Comparison of ENCODE assay signal across 27 cellular contexts in genomic region chr19:4986471-4986888, GRCh38. TPM values are rescaled to one million over a fixed set of nuclear protein-coding genes. Genes with fewer than 3 reads are reported as not detected.
A peak's percentile ranks its signal among the peaks of the same experiment; 100 is the strongest.
DNase-seq lines count a peak whose midpoint lies in the region; ATAC-seq, FAIRE-seq and TF ChIP-seq lines count a peak whose summit lies in the region.
"Had no signal": no experiment of that assay in that cellular context is flagged by ENCODE, and none has a peak within 500 bp of the region (broad histone marks: within the 10 kb centered on the region; RNA-seq: fewer than 3 reads in every experiment).

No MANE protein-coding gene starts in this region.

- no peak overlapping the region for H4K8ac ChIP-seq in neuronal stem cell (ENCODE audit: low read depth, low read length)

- TF ChIP-seq EP300 in tibial nerve (IDR thresholded peaks at IDR 0.05), result no peak

- H3K4ac ChIP-seq in neuronal stem cell (ENCODE audit: low read length), result no peak overlapping the region

- no peak for FAIRE-seq in astrocyte (lab: Jason Lieb, UNC)
- FAIRE-seq: colon, urothelium cell line had no signal

- no peak overlapping the region for H2BK120ac ChIP-seq in neuronal stem cell (ENCODE audit: low read depth, low read length)

- peaks cover 0 to 46% (median 10%) of the 10 kb centered on the region in 11 experiments; a peak in 16 of 22 replicates for H3K36me3 ChIP-seq in BLaER1 treated with 17β-estradiol and CSF1 and Interleukin-3, amounts not matched to agents 10 nM and 100 nM
- H3K36me3 ChIP-seq in astrocyte (ENCODE audit: insufficient read depth, low read length), result no peaks in the 10 kb centered on the region
- peaks cover 0 to 2% of the 10 kb centered on the region in 2 donors for H3K36me3 ChIP-seq in neuronal stem cell (replicated peaks in 1 of 2; ENCODE audit: control insufficient read depth in 2 of 2, insufficient read depth in 2 of 2, low read length in 2 of 2)
- H3K36me3 ChIP-seq in tibial nerve, result peaks cover 0 to 8% (median 0%) of the 10 kb centered on the region in 3 donors
- H3K36me3 ChIP-seq: brain microvascular endothelial cell, Peyer's patch had no signal

- peaks cover 95 to 100% (median 100%) of the 10 kb centered on the region in 11 experiments for H4K20me1 ChIP-seq in BLaER1 treated with 17β-estradiol and CSF1 and Interleukin-3, amounts not matched to agents 10 nM and 100 nM
- H4K20me1 ChIP-seq in astrocyte (ENCODE audit: insufficient read depth, low read length), result peaks cover 88% of the 10 kb centered on the region

- no peak overlapping the region for H4K91ac ChIP-seq in neuronal stem cell (ENCODE audit: low read depth, low read length, poor library complexity)

- H3K36me3 Mint-ChIP-seq in astrocyte (ENCODE audit: low read depth, unreplicated experiment), result peaks cover 1% of the 10 kb centered on the region
- peaks cover 3% of the 10 kb centered on the region for H3K36me3 Mint-ChIP-seq in osteocyte (ENCODE audit: unreplicated experiment)
- H3K36me3 Mint-ChIP-seq: immature natural killer cell had no signal

- H3K9me3 ChIP-seq in BLaER1 treated with 17β-estradiol and CSF1 and Interleukin-3, amounts not matched to agents 10 nM and 100 nM (replicated peaks in 1 of 11), result peaks cover 0 to 3% (median 0%) of the 10 kb centered on the region in 11 experiments; a peak in 3 of 22 replicates
- H3K9me3 ChIP-seq in astrocyte (ENCODE audit: insufficient read depth, low read depth, low read length), result no peaks in the 10 kb centered on the region
- peaks cover 1 to 3% of the 10 kb centered on the region in 2 donors for H3K9me3 ChIP-seq in neuronal stem cell (replicated peaks in 1 of 2; ENCODE audit: control insufficient read depth in 2 of 2, insufficient read depth in 1 of 2, low read depth in 1 of 2, low read length in 2 of 2)
- no peaks in the 10 kb centered on the region for H3K9me3 ChIP-seq in tibial nerve
- H3K9me3 ChIP-seq: Peyer's patch, psoas muscle had no signal

- H3K18ac ChIP-seq in neuronal stem cell (ENCODE audit: low read length), result peak overlapping the region; percentile 44

- no peak for ATAC-seq in GM19035 (IDR thresholded peaks at IDR 0.05; ENCODE audit: unreplicated experiment)
- ATAC-seq: activated CD4-positive, CD25-positive, alpha-beta regulatory T cell treated with anti-CD3 and anti-CD28 coated beads, Interleukin-2, amount 50 U/mL, for 24 hours; activated CD8-positive, alpha-beta T cell treated with anti-CD3 and anti-CD28 coated beads, Interleukin-2, amount 10 ng/mL, durations not matched to agents 7 days and 5 days; psoas muscle had no signal

- H3K4me1 Mint-ChIP-seq in astrocyte (ENCODE audit: low read depth, unreplicated experiment), result peaks cover 39% of the 10 kb centered on the region
- peaks cover 46% of the 10 kb centered on the region for H3K4me1 Mint-ChIP-seq in osteocyte (ENCODE audit: unreplicated experiment)

- peak overlapping the region; percentile 73 for H2BK12ac ChIP-seq in neuronal stem cell (ENCODE audit: low read length)

- no peak for TF ChIP-seq CTCF in astrocyte (IDR thresholded peaks at IDR 0.05; ENCODE audit: insufficient read depth, low read depth, low read length)
- no peak for TF ChIP-seq CTCF in tibial nerve (IDR thresholded peaks at IDR 0.05)
- TF ChIP-seq CTCF in osteocyte (IDR thresholded peaks at IDR 0.05), result no peak

- no peak overlapping the region for H2BK15ac ChIP-seq in neuronal stem cell (ENCODE audit: low read length)

- peak overlapping the region; percentile 31 for H3K14ac ChIP-seq in neuronal stem cell (ENCODE audit: low read length)

- H3K23ac ChIP-seq in neuronal stem cell (ENCODE audit: low read depth, low read length, poor library complexity), result peak overlapping the region; percentile 91

- H3K79me2 ChIP-seq in astrocyte (ENCODE audit: insufficient read depth, low read length), result peaks cover 93% of the 10 kb centered on the region

- H2AFZ ChIP-seq in astrocyte (ENCODE audit: low read depth, low read length) (no peak overlapping the region), neuronal stem cell (ENCODE audit: low read length) (no peak overlapping the region)

- H3K27ac Mint-ChIP-seq in astrocyte (ENCODE audit: unreplicated experiment) (peak overlapping the region; percentile 53), osteocyte (ENCODE audit: unreplicated experiment) (no peak overlapping the region)
- H3K27ac Mint-ChIP-seq: activated CD8-positive, alpha-beta T cell treated with anti-CD3 and anti-CD28 coated beads, Interleukin-2, amount 10 ng/mL, durations not matched to agents 7 days and 5 days had no signal

- H3K27me3 Mint-ChIP-seq in astrocyte (ENCODE audit: low read depth, unreplicated experiment) (no peaks in the 10 kb centered on the region), osteocyte (ENCODE audit: unreplicated experiment) (no peaks in the 10 kb centered on the region)
- H3K27me3 Mint-ChIP-seq: CD4-positive, CD25-positive, alpha-beta regulatory T cell; IgD-negative memory B cell had no signal

- H3K9me3 Mint-ChIP-seq in astrocyte (ENCODE audit: unreplicated experiment), result no peaks in the 10 kb centered on the region
- no peaks in the 10 kb centered on the region for H3K9me3 Mint-ChIP-seq in osteocyte (ENCODE audit: unreplicated experiment)
- H3K9me3 Mint-ChIP-seq: HFFc6, IgD-negative memory B cell, immature natural killer cell had no signal

- H2AK5ac ChIP-seq in neuronal stem cell (ENCODE audit: low read depth, low read length), result peak overlapping the region; percentile 70

- H3K9ac ChIP-seq in BLaER1 treated with 17β-estradiol and CSF1 and Interleukin-3, amounts not matched to agents 10 nM and 100 nM, result peak overlapping the region in 10 of 11 experiments; percentile 3 to 61 (median 40); a peak in 12 of 22 replicates
- H3K9ac ChIP-seq in astrocyte (ENCODE audit: low read length) (no peak overlapping the region), neuronal stem cell (ENCODE audit: low read depth, low read length, poor library complexity) (no peak overlapping the region)

- H3K4me3 ChIP-seq in BLaER1 treated with 17β-estradiol and CSF1 and Interleukin-3, amounts not matched to agents 10 nM and 100 nM, result no peak overlapping the region
- H3K4me3 ChIP-seq in astrocyte (ENCODE audit: insufficient read depth, low read depth, low read length) (no peak overlapping the region), neuronal stem cell (ENCODE audit: low read length in 2 of 2) (no peak overlapping the region), tibial nerve (no peak overlapping the region)
- H3K4me3 ChIP-seq: Peyer's patch, psoas muscle, skin epidermis had no signal

- WGBS in neuronal stem cell (ENCODE audit: extremely low coverage in 2 of 2, insufficient read length in 2 of 2, insufficient replicate concordance in 1 of 2), 2 donors, result no CpG with 5 or more reads among the region's 19 CpGs
- WGBS in tibial nerve, 2 donors, result 81 to 85% methylated on average over 17 to 19 of the region's 19 CpGs

- H3K4me3 Mint-ChIP-seq in astrocyte (ENCODE audit: unreplicated experiment) (no peak overlapping the region), osteocyte (ENCODE audit: unreplicated experiment) (no peak overlapping the region)
- H3K4me3 Mint-ChIP-seq: activated CD8-positive, alpha-beta T cell treated with anti-CD3 and anti-CD28 coated beads, Interleukin-2, amount 10 ng/mL, durations not matched to agents 7 days and 5 days; CD4-positive, CD25-positive, alpha-beta regulatory T cell; IgD-negative memory B cell had no signal

- H3K27ac ChIP-seq in BLaER1 treated with 17β-estradiol and CSF1 and Interleukin-3, amounts not matched to agents 10 nM and 100 nM, result peak overlapping the region in 1 of 11 experiments; percentile 4; a peak in 1 of 22 replicates
- H3K27ac ChIP-seq in astrocyte (ENCODE audit: low read depth, low read length) (no peak overlapping the region), neuronal stem cell (replicated peaks; ENCODE audit: low read length) (no peak overlapping the region), tibial nerve (no peak overlapping the region)
- H3K27ac ChIP-seq: brain microvascular endothelial cell, Peyer's patch, psoas muscle, skin epidermis had no signal

- peaks cover 62 to 91% (median 81%) of the 10 kb centered on the region in 10 experiments for H3K4me1 ChIP-seq in BLaER1 treated with 17β-estradiol and CSF1 and Interleukin-3, amounts not matched to agents 10 nM and 100 nM
- peaks cover 20% of the 10 kb centered on the region for H3K4me1 ChIP-seq in astrocyte (ENCODE audit: insufficient read depth, low read length)
- peaks cover 18 to 20% of the 10 kb centered on the region in 2 donors for H3K4me1 ChIP-seq in neuronal stem cell (ENCODE audit: control insufficient read depth in 2 of 2, insufficient read depth in 1 of 2, low read depth in 1 of 2, low read length in 2 of 2)
- H3K4me1 ChIP-seq in tibial nerve, result peaks cover 0 to 66% (median 21%) of the 10 kb centered on the region in 4 donors

- H3K4me2 ChIP-seq in BLaER1 treated with 17β-estradiol and CSF1 and Interleukin-3, amounts not matched to agents 10 nM and 100 nM, result peak overlapping the region; percentile 53 to 91 (median 81)
- H3K4me2 ChIP-seq in astrocyte (ENCODE audit: low read length), result no peak overlapping the region
- no peak overlapping the region for H3K4me2 ChIP-seq in neuronal stem cell (ENCODE audit: insufficient read depth, low read length, poor library complexity, severe bottlenecking)

- peaks cover 26% of the 10 kb centered on the region for H3K79me1 ChIP-seq in neuronal stem cell (ENCODE audit: low read depth, low read length)

- no peaks in the 10 kb centered on the region for H3K27me3 ChIP-seq in BLaER1 treated with 17β-estradiol and CSF1 and Interleukin-3, amounts not matched to agents 10 nM and 100 nM
- H3K27me3 ChIP-seq in astrocyte (ENCODE audit: insufficient read depth, low read length) (no peaks in the 10 kb centered on the region), neuronal stem cell (ENCODE audit: control insufficient read depth in 3 of 3, insufficient read depth in 3 of 3, low read depth in 1 of 3, low read length in 3 of 3) (no peaks in the 10 kb centered on the region), tibial nerve (no peaks in the 10 kb centered on the region)
- H3K27me3 ChIP-seq: brain microvascular endothelial cell, Peyer's patch had no signal

- DNase-seq in DMS79 treated with DMSO at 0.1 percent for 48 hours (lab: John Stamatoyannopoulos, UW) (peak; percentile 81), astrocyte (ENCODE audit: low read depth) (no peak), neuronal stem cell (ENCODE audit: low spot score) (no peak), tibial nerve (ENCODE audit: low spot score in 2 of 2) (no peak), osteocyte (ENCODE audit: extremely low spot score, unreplicated experiment) (no peak)
- DNase-seq: activated CD8-positive, alpha-beta T cell treated with anti-CD3 and anti-CD28 coated beads, Interleukin-2, amount 10 ng/mL, durations not matched to agents 7 days and 5 days; activated effector memory CD4-positive, alpha-beta T cell treated with anti-CD3 and anti-CD28 coated beads, Interleukin-2, amount 50 U/mL, for 16 hours; brain microvascular endothelial cell; CD4-positive, CD25-positive, alpha-beta regulatory T cell; effector CD8-positive, alpha-beta T cell; foreskin fibroblast; HFFc6; hippocampal formation; immature natural killer cell; NCI-H1092 treated with DMSO at 0.1 percent for 48 hours; NCI-H2029; NK-92 treated with Interleukin-12 subunit alpha and Interleukin-12 subunit beta, amount 100 ng/mL, for 24 hours; Peyer's patch; stimulated activated CD4-positive, alpha-beta T cell treated with anti-CD3 and anti-CD28 coated beads, Interleukin-1b, Interleukin-23, amount 100 ng/mL, for 48 hours had no signal

- peak overlapping the region; percentile 39 for H2BK5ac ChIP-seq in neuronal stem cell (ENCODE audit: low read length)

- no peak for TF ChIP-seq POLR2A in tibial nerve (IDR thresholded peaks at IDR 0.05)

RNA-seq across cellular contexts. Expression of gene KDM4B, which starts 17.6 kb away (rescaled TPM):
- total RNA-seq in astrocyte, result 55.2 and 61.4 TPM in 2 replicates
- polyA plus RNA-seq in neuronal stem cell (2013, experiment 1 of 2), result 17.8 TPM
- polyA plus RNA-seq in neuronal stem cell (2013, experiment 2 of 2), result 18.4 TPM
- 10 to 100 TPM; 37.8 to 72.4 (median 57.2) TPM for total RNA-seq in tibial nerve
- total RNA-seq in osteocyte, result 48.4 and 49.0 TPM in 2 replicates

Comparison
In these comparisons a context has a peak if more than half of its experiments do, and no peak if none do; other contexts are left out.
1. H3K4me2 ChIP-seq: peak in BLaER1 treated with 17β-estradiol and CSF1 and Interleukin-3, amounts not matched to agents 10 nM and 100 nM (11 of 11); none in astrocyte (single experiment) and neuronal stem cell (single experiment).
2. H3K9ac ChIP-seq: peak in BLaER1 treated with 17β-estradiol and CSF1 and Interleukin-3, amounts not matched to agents 10 nM and 100 nM (10 of 11); none in astrocyte (single experiment) and neuronal stem cell (single experiment).